Comparison of ENCODE assay signal across 8 cellular contexts in genomic region chr10:30591249-30591670, GRCh38. TPM values are rescaled to one million over a fixed set of nuclear protein-coding genes. Genes with fewer than 3 reads are reported as not detected.
DNase-seq lines count a peak whose midpoint lies in the region; ATAC-seq, FAIRE-seq and TF ChIP-seq lines count a peak whose summit lies in the region.

No MANE protein-coding gene starts in this region.

- TF ChIP-seq CTCF in MCF 10A (IDR thresholded peaks at IDR 0.05; ENCODE audit: unreplicated experiment) (peak; percentile 56), keratinocyte (optimal IDR thresholded peaks at IDR 0.05 in 1 of 3, IDR thresholded peaks at IDR 0.05 in 1 of 3, conservative IDR thresholded peaks at IDR 0.05 in 1 of 3; ENCODE audit: extremely low read depth in 1 of 3, insufficient read depth in 2 of 3, low read length in 3 of 3) (peak; percentile 65 to 69 (median 68))

- no peak for FAIRE-seq in keratinocyte (lab: Jason Lieb, UNC)

- H4K20me1 ChIP-seq in Karpas-422 (ENCODE audit: insufficient read depth, low read depth, low read length), result no peaks in the 10 kb centered on the region
- no peaks in the 10 kb centered on the region for H4K20me1 ChIP-seq in keratinocyte (ENCODE audit: control insufficient read depth, extremely low read depth, insufficient read depth, low read length)

- no peaks in the 10 kb centered on the region for H3K9me1 ChIP-seq in keratinocyte (ENCODE audit: control insufficient read depth, extremely low read depth, insufficient read depth, low read length)

- H3K9me3 Mint-ChIP-seq in MCF 10A (ENCODE audit: unreplicated experiment), result no peaks in the 10 kb centered on the region

- H3K4me1 Mint-ChIP-seq in T-helper 17 cell (peaks cover 5% of the 10 kb centered on the region), MCF 10A (ENCODE audit: insufficient read depth, unreplicated experiment) (no peaks in the 10 kb centered on the region)

- H3K4me2 ChIP-seq in Karpas-422 (ENCODE audit: low read depth, low read length, poor library complexity, severe bottlenecking) (no peak overlapping the region), keratinocyte (ENCODE audit: control insufficient read depth, extremely low read depth, insufficient read depth, low read depth, low read length) (no peak overlapping the region)

- H3K36me3 ChIP-seq in Karpas-422 (ENCODE audit: insufficient read depth, low read length) (no peaks in the 10 kb centered on the region), keratinocyte (ENCODE audit: control insufficient read depth in 2 of 2, extremely low read depth in 1 of 2, insufficient read depth in 2 of 2, low read length in 2 of 2) (no peaks in the 10 kb centered on the region)

- H3K9me2 ChIP-seq in Karpas-422 (replicated peaks; ENCODE audit: insufficient read depth, low read length), result no peaks in the 10 kb centered on the region

- H3K9me3 ChIP-seq in Karpas-422 (ENCODE audit: low read length), result no peaks in the 10 kb centered on the region
- H3K9me3 ChIP-seq in T-helper 17 cell (ENCODE audit: control insufficient read depth, low read length, poor library complexity, severe bottlenecking), result no peaks in the 10 kb centered on the region
- H3K9me3 ChIP-seq in keratinocyte (ENCODE audit: control insufficient read depth, low read depth, low read length), result no peaks in the 10 kb centered on the region

- dilution Hi-C loops in keratinocyte (cut with MboI; ENCODE audit: extremely low pct_ligation_motif_present, low sequenced_read_pairs), result no loop called here

- BruUV-seq in MCF 10A (replicated peaks; lab: Mats Ljungman, UMichigan), result no TSS peak

- H3K9ac ChIP-seq in Karpas-422 (ENCODE audit: low read length), result no peak overlapping the region
- no peak overlapping the region for H3K9ac ChIP-seq in keratinocyte (ENCODE audit: control insufficient read depth, extremely low read depth, insufficient read depth, low read length)

- H3K36me3 Mint-ChIP-seq in T-helper 17 cell (ENCODE audit: low read depth) (peaks cover 5% of the 10 kb centered on the region), MCF 10A (ENCODE audit: insufficient read depth, unreplicated experiment) (no peaks in the 10 kb centered on the region)

- no peak overlapping the region for H3K27ac Mint-ChIP-seq in T-helper 17 cell
- H3K27ac Mint-ChIP-seq in MCF 10A (ENCODE audit: low read depth, unreplicated experiment), result no peak overlapping the region

- no peak overlapping the region for H3K4me3 Mint-ChIP-seq in T-helper 17 cell
- no peak overlapping the region for H3K4me3 Mint-ChIP-seq in MCF 10A (ENCODE audit: unreplicated experiment)

- POLR2A ChIA-PET in MCF 10A (lab: Yijun Ruan, JAX), result interaction anchor here (0.6 to 0.8 kb wide), 2 partner anchors 199 to 646 kb away, joined by 3 to 4 read pairs; no protein-coding TSS in a partner anchor

- intact Hi-C loops in MCF 10A (cut with micrococcal nuclease), result loop anchor here (1.0 to 2.0 kb wide), 5 partner anchors 56 to 592 kb away; no protein-coding TSS in a partner anchor

- H3K27ac ChIP-seq in Karpas-422 (ENCODE audit: low read length), result no peak overlapping the region
- H3K27ac ChIP-seq in keratinocyte (ENCODE audit: control insufficient read depth, insufficient read depth, low read length), result no peak overlapping the region

- H3K27me3 ChIP-seq in Karpas-422 (ENCODE audit: low read length) (no peaks in the 10 kb centered on the region), keratinocyte (ENCODE audit: control insufficient read depth, extremely low read depth, insufficient read depth, low read length) (peaks cover 5% of the 10 kb centered on the region)

- peak overlapping the region; percentile 69; the same call in 1 of the 2 replicates for H2AFZ ChIP-seq in Karpas-422 (ENCODE audit: low read length)
- H2AFZ ChIP-seq in keratinocyte (ENCODE audit: control insufficient read depth, low read length), result no peak overlapping the region

- H3K4me3 ChIP-seq in Karpas-422 (ENCODE audit: low read length), result no peak overlapping the region
- H3K4me3 ChIP-seq in keratinocyte (ENCODE audit: control insufficient read depth in 2 of 3, extremely low read depth in 1 of 3, insufficient read depth in 2 of 3, low read depth in 1 of 3, low read length in 3 of 3), result no peak overlapping the region

- H3K79me2 ChIP-seq in Karpas-422 (ENCODE audit: low read length), result no peaks in the 10 kb centered on the region
- H3K79me2 ChIP-seq in keratinocyte (ENCODE audit: control insufficient read depth, insufficient read depth, low read length), result no peaks in the 10 kb centered on the region

- DNase-seq in NCI-H1417 (lab: John Stamatoyannopoulos, UW), result peak; percentile 15 to 75 (median 19)
- DNase-seq in NCI-H1417 treated with DMSO at 0.1 percent for 48 hours (lab: John Stamatoyannopoulos, UW), result no peak
- DNase-seq in Karpas-422, result peak; percentile 73
- DNase-seq in T-helper 17 cell, result peak in 1 of 3 donors; percentile 24
- peak; percentile 77 for DNase-seq in MCF 10A (ENCODE audit: unreplicated experiment)
- no peak for DNase-seq in keratinocyte (ENCODE audit: low read depth, low spot score)
- DNase-seq in stimulated activated CD4-positive, alpha-beta T cell treated with anti-CD3 and anti-CD28 coated beads, Interleukin-4, amount 100 ng/mL, for 1 hour, result peak; percentile 5

- H3K4me1 ChIP-seq in Karpas-422 (ENCODE audit: low read length) (peaks cover 22% of the 10 kb centered on the region), keratinocyte (ENCODE audit: control insufficient read depth, extremely low read depth, insufficient read depth, low read length) (no peaks in the 10 kb centered on the region)

- peak; percentile 78 for ATAC-seq in T-helper 17 cell
- ATAC-seq in HG02870 (IDR thresholded peaks at IDR 0.05; ENCODE audit: unreplicated experiment), result no peak

- CTCF ChIA-PET in MCF 10A (lab: Yijun Ruan, JAX), result interaction anchor here (0.5 to 7.3 kb wide), 36 partner anchors 8 to 1169 kb away, joined by 3 to 77 read pairs (median 4); no protein-coding TSS in a partner anchor

- H3K27me3 Mint-ChIP-seq in T-helper 17 cell (peaks cover 31% of the 10 kb centered on the region), MCF 10A (ENCODE audit: insufficient read depth, unreplicated experiment) (peaks cover 39% of the 10 kb centered on the region)

RNA-seq across cellular contexts. Expression of gene LYZL2, which starts 38.3 kb away (rescaled TPM):
- total RNA-seq in Karpas-422 (2014; rRNA removed; shearing (Covaris generic); ENCODE audit: low replicate concordance), result not detected in 2 replicates
- not detected for total RNA-seq in T-helper 17 cell
- total RNA-seq in MCF 10A (2022), result not detected in 2 replicates
- not detected in 3 replicates for polyA plus RNA-seq in keratinocyte
- polyA plus RNA-seq in keratinocyte (2011; ENCODE audit: low read depth), result not detected
- polyA plus RNA-seq in keratinocyte (2011; cell fraction: cytosol; rRNA removed), result not detected in 2 replicates
- polyA plus RNA-seq in keratinocyte (2011; cell fraction: nucleus; rRNA removed), result not detected in 2 replicates
- not detected in 2 replicates for polyA plus RNA-seq in keratinocyte (2012; ENCODE audit: low replicate concordance)
- polyA minus RNA-seq in keratinocyte, result not detected in 3 replicates
- polyA minus RNA-seq in keratinocyte (2011; cell fraction: cytosol; rRNA and poly(A)+ RNA removed), result not detected
- polyA minus RNA-seq in keratinocyte (2011; cell fraction: nucleus; rRNA and poly(A)+ RNA removed), result not detected in 2 replicates

Comparison
In these comparisons a context has a peak if more than half of its experiments do, and no peak if none do; other contexts are left out.
1. DNase-seq: peak in NCI-H1417 (3 of 3), Karpas-422 (single experiment), MCF 10A (single experiment) and stimulated activated CD4-positive, alpha-beta T cell treated with anti-CD3 and anti-CD28 coated beads, Interleukin-4, amount 100 ng/mL, for 1 hour (single experiment); none in NCI-H1417 treated with DMSO at 0.1 percent for 48 hours (single experiment) and keratinocyte (single experiment).